ENCODE assay signal across 1 cellular context in genomic region chr5:32312682-32313523, GRCh38.
TF ChIP-seq lines count a peak whose summit lies in the region.

A gene with protein sequence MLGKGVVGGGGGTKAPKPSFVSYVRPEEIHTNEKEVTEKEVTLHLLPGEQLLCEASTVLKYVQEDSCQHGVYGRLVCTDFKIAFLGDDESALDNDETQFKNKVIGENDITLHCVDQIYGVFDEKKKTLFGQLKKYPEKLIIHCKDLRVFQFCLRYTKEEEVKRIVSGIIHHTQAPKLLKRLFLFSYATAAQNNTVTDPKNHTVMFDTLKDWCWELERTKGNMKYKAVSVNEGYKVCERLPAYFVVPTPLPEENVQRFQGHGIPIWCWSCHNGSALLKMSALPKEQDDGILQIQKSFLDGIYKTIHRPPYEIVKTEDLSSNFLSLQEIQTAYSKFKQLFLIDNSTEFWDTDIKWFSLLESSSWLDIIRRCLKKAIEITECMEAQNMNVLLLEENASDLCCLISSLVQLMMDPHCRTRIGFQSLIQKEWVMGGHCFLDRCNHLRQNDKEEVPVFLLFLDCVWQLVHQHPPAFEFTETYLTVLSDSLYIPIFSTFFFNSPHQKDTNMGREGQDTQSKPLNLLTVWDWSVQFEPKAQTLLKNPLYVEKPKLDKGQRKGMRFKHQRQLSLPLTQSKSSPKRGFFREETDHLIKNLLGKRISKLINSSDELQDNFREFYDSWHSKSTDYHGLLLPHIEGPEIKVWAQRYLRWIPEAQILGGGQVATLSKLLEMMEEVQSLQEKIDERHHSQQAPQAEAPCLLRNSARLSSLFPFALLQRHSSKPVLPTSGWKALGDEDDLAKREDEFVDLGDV (minus strand): TSS chr5:32312939. CDS start chr5:32312838, 101 bp downstream.

TF ChIP-seq in HepG2, 621 proteins besides CTCF, POLR2A, EP300 and RAD21 (continued from another document and continues in another):
- TF ChIP-seq CSRNP2 (CRISPR knock-in tag; conservative IDR thresholded peaks at IDR 0.05; ENCODE audit: low read depth) = no peak
- no peak; the same call in 1 of the 2 replicates for TF ChIP-seq EEA1 (CRISPR knock-in tag; IDR thresholded peaks at IDR 0.05; ENCODE audit: borderline replicate concordance)
- no peak for TF ChIP-seq ZC3H4 (CRISPR knock-in tag; IDR thresholded peaks at IDR 0.05; ENCODE audit: borderline replicate concordance)
- TF ChIP-seq KLF12 (CRISPR knock-in tag; IDR thresholded peaks at IDR 0.05; ENCODE audit: borderline replicate concordance) = 0 out of 2 replicates have a peak, but pooled peaks have one; percentile 90
- TF ChIP-seq, protein P1, sequence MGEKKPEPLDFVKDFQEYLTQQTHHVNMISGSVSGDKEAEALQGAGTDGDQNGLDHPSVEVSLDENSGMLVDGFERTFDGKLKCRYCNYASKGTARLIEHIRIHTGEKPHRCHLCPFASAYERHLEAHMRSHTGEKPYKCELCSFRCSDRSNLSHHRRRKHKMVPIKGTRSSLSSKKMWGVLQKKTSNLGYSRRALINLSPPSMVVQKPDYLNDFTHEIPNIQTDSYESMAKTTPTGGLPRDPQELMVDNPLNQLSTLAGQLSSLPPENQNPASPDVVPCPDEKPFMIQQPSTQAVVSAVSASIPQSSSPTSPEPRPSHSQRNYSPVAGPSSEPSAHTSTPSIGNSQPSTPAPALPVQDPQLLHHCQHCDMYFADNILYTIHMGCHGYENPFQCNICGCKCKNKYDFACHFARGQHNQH (CRISPR knock-in tag; IDR thresholded peaks at IDR 0.05) = no peak
- TF ChIP-seq TEAD2 (CRISPR knock-in tag; IDR thresholded peaks at IDR 0.05) = no peak
- no peak for TF ChIP-seq HDAC6 (IDR thresholded peaks at IDR 0.05; ENCODE audit: low read depth, low read length)
- TF ChIP-seq ARNT2 (CRISPR knock-in tag; IDR thresholded peaks at IDR 0.05; ENCODE audit: low read depth) = peak; percentile 72; the same call in 1 of the 2 replicates
- TF ChIP-seq ZFP36L2 (CRISPR knock-in tag; IDR thresholded peaks at IDR 0.05) = no peak
- TF ChIP-seq, protein P2, sequence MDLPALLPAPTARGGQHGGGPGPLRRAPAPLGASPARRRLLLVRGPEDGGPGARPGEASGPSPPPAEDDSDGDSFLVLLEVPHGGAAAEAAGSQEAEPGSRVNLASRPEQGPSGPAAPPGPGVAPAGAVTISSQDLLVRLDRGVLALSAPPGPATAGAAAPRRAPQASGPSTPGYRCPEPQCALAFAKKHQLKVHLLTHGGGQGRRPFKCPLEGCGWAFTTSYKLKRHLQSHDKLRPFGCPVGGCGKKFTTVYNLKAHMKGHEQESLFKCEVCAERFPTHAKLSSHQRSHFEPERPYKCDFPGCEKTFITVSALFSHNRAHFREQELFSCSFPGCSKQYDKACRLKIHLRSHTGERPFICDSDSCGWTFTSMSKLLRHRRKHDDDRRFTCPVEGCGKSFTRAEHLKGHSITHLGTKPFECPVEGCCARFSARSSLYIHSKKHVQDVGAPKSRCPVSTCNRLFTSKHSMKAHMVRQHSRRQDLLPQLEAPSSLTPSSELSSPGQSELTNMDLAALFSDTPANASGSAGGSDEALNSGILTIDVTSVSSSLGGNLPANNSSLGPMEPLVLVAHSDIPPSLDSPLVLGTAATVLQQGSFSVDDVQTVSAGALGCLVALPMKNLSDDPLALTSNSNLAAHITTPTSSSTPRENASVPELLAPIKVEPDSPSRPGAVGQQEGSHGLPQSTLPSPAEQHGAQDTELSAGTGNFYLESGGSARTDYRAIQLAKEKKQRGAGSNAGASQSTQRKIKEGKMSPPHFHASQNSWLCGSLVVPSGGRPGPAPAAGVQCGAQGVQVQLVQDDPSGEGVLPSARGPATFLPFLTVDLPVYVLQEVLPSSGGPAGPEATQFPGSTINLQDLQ (CRISPR knock-in tag; IDR thresholded peaks at IDR 0.05) = no peak
- TF ChIP-seq ZFP90 (CRISPR knock-in tag; IDR thresholded peaks at IDR 0.05; ENCODE audit: borderline replicate concordance) = no peak; the same call in 1 of the 2 replicates
- no peak for TF ChIP-seq ZNF770 (CRISPR knock-in tag; IDR thresholded peaks at IDR 0.05)
- TF ChIP-seq ARID3A (IDR thresholded peaks at IDR 0.05; ENCODE audit: low read depth, low read length) = no peak
- TF ChIP-seq, protein P3, sequence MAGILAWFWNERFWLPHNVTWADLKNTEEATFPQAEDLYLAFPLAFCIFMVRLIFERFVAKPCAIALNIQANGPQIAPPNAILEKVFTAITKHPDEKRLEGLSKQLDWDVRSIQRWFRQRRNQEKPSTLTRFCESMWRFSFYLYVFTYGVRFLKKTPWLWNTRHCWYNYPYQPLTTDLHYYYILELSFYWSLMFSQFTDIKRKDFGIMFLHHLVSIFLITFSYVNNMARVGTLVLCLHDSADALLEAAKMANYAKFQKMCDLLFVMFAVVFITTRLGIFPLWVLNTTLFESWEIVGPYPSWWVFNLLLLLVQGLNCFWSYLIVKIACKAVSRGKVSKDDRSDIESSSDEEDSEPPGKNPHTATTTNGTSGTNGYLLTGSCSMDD (CRISPR knock-in tag; IDR thresholded peaks at IDR 0.05) = no peak
- no peak for TF ChIP-seq CENPT (CRISPR knock-in tag; IDR thresholded peaks at IDR 0.05; ENCODE audit: low read depth)
- TF ChIP-seq ATF6 (CRISPR knock-in tag; conservative IDR thresholded peaks at IDR 0.05) = no peak
- TF ChIP-seq ZNF432 (CRISPR knock-in tag; IDR thresholded peaks at IDR 0.05; ENCODE audit: borderline replicate concordance) = no peak
- TF ChIP-seq IRX3 (CRISPR knock-in tag; IDR thresholded peaks at IDR 0.05; ENCODE audit: borderline replicate concordance, low read depth) = peak; percentile 70; the same call in 1 of the 2 replicates
- TF ChIP-seq, protein P4, sequence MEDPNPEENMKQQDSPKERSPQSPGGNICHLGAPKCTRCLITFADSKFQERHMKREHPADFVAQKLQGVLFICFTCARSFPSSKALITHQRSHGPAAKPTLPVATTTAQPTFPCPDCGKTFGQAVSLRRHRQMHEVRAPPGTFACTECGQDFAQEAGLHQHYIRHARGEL (CRISPR knock-in tag; IDR thresholded peaks at IDR 0.05) = no peak
- TF ChIP-seq HOXA3 (CRISPR knock-in tag; IDR thresholded peaks at IDR 0.05) = peak; percentile 40
- TF ChIP-seq, protein P5, sequence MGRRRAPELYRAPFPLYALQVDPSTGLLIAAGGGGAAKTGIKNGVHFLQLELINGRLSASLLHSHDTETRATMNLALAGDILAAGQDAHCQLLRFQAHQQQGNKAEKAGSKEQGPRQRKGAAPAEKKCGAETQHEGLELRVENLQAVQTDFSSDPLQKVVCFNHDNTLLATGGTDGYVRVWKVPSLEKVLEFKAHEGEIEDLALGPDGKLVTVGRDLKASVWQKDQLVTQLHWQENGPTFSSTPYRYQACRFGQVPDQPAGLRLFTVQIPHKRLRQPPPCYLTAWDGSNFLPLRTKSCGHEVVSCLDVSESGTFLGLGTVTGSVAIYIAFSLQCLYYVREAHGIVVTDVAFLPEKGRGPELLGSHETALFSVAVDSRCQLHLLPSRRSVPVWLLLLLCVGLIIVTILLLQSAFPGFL (CRISPR knock-in tag; IDR thresholded peaks at IDR 0.05) = no peak
- TF ChIP-seq CREB1 (IDR thresholded peaks at IDR 0.05) = peak; percentile 80
- peak; percentile 74; the same call in 1 of the 2 replicates for TF ChIP-seq CREB1 (CRISPR knock-in tag; IDR thresholded peaks at IDR 0.05)
- no peak for TF ChIP-seq ELK4 (CRISPR knock-in tag; IDR thresholded peaks at IDR 0.05; ENCODE audit: borderline replicate concordance)
- TF ChIP-seq ZNF350 (CRISPR knock-in tag; IDR thresholded peaks at IDR 0.05; ENCODE audit: borderline replicate concordance, low read depth) = peak; percentile 34; the same call in 1 of the 2 replicates
- TF ChIP-seq, protein P6, sequence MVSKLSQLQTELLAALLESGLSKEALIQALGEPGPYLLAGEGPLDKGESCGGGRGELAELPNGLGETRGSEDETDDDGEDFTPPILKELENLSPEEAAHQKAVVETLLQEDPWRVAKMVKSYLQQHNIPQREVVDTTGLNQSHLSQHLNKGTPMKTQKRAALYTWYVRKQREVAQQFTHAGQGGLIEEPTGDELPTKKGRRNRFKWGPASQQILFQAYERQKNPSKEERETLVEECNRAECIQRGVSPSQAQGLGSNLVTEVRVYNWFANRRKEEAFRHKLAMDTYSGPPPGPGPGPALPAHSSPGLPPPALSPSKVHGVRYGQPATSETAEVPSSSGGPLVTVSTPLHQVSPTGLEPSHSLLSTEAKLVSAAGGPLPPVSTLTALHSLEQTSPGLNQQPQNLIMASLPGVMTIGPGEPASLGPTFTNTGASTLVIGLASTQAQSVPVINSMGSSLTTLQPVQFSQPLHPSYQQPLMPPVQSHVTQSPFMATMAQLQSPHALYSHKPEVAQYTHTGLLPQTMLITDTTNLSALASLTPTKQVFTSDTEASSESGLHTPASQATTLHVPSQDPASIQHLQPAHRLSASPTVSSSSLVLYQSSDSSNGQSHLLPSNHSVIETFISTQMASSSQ (IDR thresholded peaks at IDR 0.05; ENCODE audit: low read depth) = no peak
- TF ChIP-seq, protein P6 (CRISPR knock-in tag; IDR thresholded peaks at IDR 0.05; ENCODE audit: borderline replicate concordance) = no peak; the same call in 1 of the 2 replicates
- no peak for TF ChIP-seq GTF3A (CRISPR knock-in tag; conservative IDR thresholded peaks at IDR 0.05)
- no peak for TF ChIP-seq SRY (CRISPR knock-in tag; IDR thresholded peaks at IDR 0.05)
